ENCODE assay signal across 8 cellular contexts in the genomic region with DNA sequence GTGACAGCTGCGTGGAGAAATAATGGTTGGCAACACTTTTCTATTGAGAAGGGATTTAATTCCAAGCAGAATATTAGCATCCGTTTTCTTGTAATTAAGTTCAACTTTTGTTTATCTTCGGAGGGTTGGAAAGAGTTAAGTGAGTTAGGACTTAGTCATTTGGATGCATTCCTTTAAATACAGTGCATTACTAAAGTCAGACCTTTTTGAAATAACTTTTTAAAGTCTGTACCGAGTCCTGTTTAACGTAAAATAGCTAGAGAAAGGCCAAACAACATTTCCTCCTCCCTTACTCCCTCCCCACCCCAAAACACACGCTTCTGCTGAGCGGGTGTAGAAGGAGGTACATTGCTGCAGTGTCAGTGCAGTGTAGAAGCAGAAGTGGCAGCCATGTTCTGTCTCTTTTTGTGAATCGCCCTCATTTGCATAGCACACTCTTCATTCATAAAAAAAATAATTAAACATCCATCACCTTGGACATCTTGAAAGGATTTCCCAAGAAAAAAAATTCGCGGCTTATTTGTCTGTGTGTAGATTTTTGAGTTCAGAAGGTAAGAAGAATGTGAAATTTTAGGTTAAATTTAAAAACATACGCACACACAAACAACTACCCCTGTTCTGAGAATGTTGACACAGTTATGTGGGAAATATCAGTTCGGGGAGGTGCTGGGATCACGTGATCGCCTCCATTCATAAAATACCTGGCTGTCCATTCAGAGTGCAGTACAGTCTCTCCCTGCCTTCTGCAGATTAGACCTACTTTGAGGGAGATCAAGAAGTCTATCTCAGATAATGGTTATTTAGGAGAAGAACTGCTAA. TPM values are rescaled to one million over a fixed set of nuclear protein-coding genes. Genes with fewer than 3 reads are reported as not detected.
DNase-seq lines count a peak whose midpoint lies in the region; ATAC-seq and TF ChIP-seq lines count a peak whose summit lies in the region.

No MANE protein-coding gene starts in this region.

- peaks cover 34% of the 10 kb centered on the region for H3K4me1 ChIP-seq in neuron (ENCODE audit: insufficient read depth, low read length)

- DNase-seq in AG10803 (ENCODE audit: low read depth) = peak; percentile 54
- peak; percentile 55 to 84 for DNase-seq in NCI-H524 (lab: John Stamatoyannopoulos, UW)
- no peak for DNase-seq in activated T-helper 2 cell treated with anti-CD3 and anti-CD28 coated beads, Interferon-gamma antibody, Interleukin-2, Interleukin-4, amounts not matched to agents 10 μg/mL and 5 μg/mL and 100 μg/mL, durations not matched to agents 14 hours and 24 hours and 36 hours (ENCODE audit: low spot score)
- peak; percentile 39 to 69 for DNase-seq in foreskin fibroblast
- no peak for DNase-seq in iPS-NIHi7 (ENCODE audit: extremely low spot score)

- H3K27ac Mint-ChIP-seq in activated T-helper 2 cell treated with anti-CD3 and anti-CD28 coated beads, Interferon-gamma antibody, Interleukin-2, Interleukin-4, amounts not matched to agents 10 μg/mL and 5 μg/mL and 100 μg/mL, durations not matched to agents 14 hours and 24 hours and 36 hours = no peak overlapping the region

- no peaks in the 10 kb centered on the region for H3K36me3 ChIP-seq in neuron (ENCODE audit: insufficient read depth, low read length)

- peaks cover 61% of the 10 kb centered on the region for H3K27me3 Mint-ChIP-seq in activated T-helper 2 cell treated with anti-CD3 and anti-CD28 coated beads, Interferon-gamma antibody, Interleukin-2, Interleukin-4, amounts not matched to agents 10 μg/mL and 5 μg/mL and 100 μg/mL, durations not matched to agents 14 hours and 24 hours and 36 hours (ENCODE audit: low read depth)

- H2AFZ ChIP-seq in neuron (ENCODE audit: low read depth, low read length) = no peak overlapping the region

- peak overlapping the region; percentile 35 for H3K4me3 Mint-ChIP-seq in activated T-helper 2 cell treated with anti-CD3 and anti-CD28 coated beads, Interferon-gamma antibody, Interleukin-2, Interleukin-4, amounts not matched to agents 10 μg/mL and 5 μg/mL and 100 μg/mL, durations not matched to agents 14 hours and 24 hours and 36 hours (ENCODE audit: low read depth)

- no peaks in the 10 kb centered on the region for H3K27me3 ChIP-seq in neuron (ENCODE audit: insufficient read depth, low read length)

- H3K4me1 Mint-ChIP-seq in activated T-helper 2 cell treated with anti-CD3 and anti-CD28 coated beads, Interferon-gamma antibody, Interleukin-2, Interleukin-4, amounts not matched to agents 10 μg/mL and 5 μg/mL and 100 μg/mL, durations not matched to agents 14 hours and 24 hours and 36 hours (ENCODE audit: low read depth) = peaks cover 23% of the 10 kb centered on the region

- H3K4me3 ChIP-seq in AG10803 (ENCODE audit: low read length) = peak overlapping the region; percentile 84
- peak overlapping the region; percentile 66 to 91 for H3K4me3 ChIP-seq in foreskin fibroblast (ENCODE audit: low read depth in 1 of 2, low read length in 2 of 2)
- H3K4me3 ChIP-seq in neuron (ENCODE audit: low read length) = peak overlapping the region; percentile 99

- TF ChIP-seq CTCF in AG10803 (conservative IDR thresholded peaks at IDR 0.05; ENCODE audit: low read length) = no peak
- TF ChIP-seq CTCF in foreskin fibroblast (IDR thresholded peaks at IDR 0.05; ENCODE audit: low read depth, low read length) = no peak

- H3K9me3 ChIP-seq in neuron (ENCODE audit: low read length) = no peaks in the 10 kb centered on the region

- intact Hi-C loops in activated T-helper 2 cell treated with anti-CD3 and anti-CD28 coated beads, Interferon-gamma antibody, Interleukin-2, Interleukin-4, amounts not matched to agents 10 μg/mL and 5 μg/mL and 100 μg/mL, durations not matched to agents 14 hours and 24 hours and 36 hours (cut with micrococcal nuclease) = loop anchor here (5.0 to 10.0 kb wide), 4 partner anchors 51 to 1149 kb away; a partner anchor contains a TSS

- ATAC-seq in GM18519 (IDR thresholded peaks at IDR 0.05; ENCODE audit: low FRiP score, unreplicated experiment) (peak; percentile 38), HG03159 (IDR thresholded peaks at IDR 0.05; ENCODE audit: unreplicated experiment) (peak; percentile 50)

- H3K36me3 Mint-ChIP-seq in activated T-helper 2 cell treated with anti-CD3 and anti-CD28 coated beads, Interferon-gamma antibody, Interleukin-2, Interleukin-4, amounts not matched to agents 10 μg/mL and 5 μg/mL and 100 μg/mL, durations not matched to agents 14 hours and 24 hours and 36 hours (ENCODE audit: low read depth) = peaks cover 4% of the 10 kb centered on the region

- no peaks in the 10 kb centered on the region for H3K9me3 Mint-ChIP-seq in activated T-helper 2 cell treated with anti-CD3 and anti-CD28 coated beads, Interferon-gamma antibody, Interleukin-2, Interleukin-4, amounts not matched to agents 10 μg/mL and 5 μg/mL and 100 μg/mL, durations not matched to agents 14 hours and 24 hours and 36 hours

RNA-seq across cellular contexts. Expression of a gene that starts 1.6 kb away (rescaled TPM):
- 0.14 and 0.46 TPM in 2 replicates for total RNA-seq in activated T-helper 2 cell treated with anti-CD3 and anti-CD28 coated beads, Interferon-gamma antibody, Interleukin-2, Interleukin-4, amounts not matched to agents 10 μg/mL and 5 μg/mL and 100 μg/mL, durations not matched to agents 14 hours and 24 hours and 36 hours

Comparison
In these comparisons a context has a peak if more than half of its experiments do, and no peak if none do; other contexts are left out.
1. DNase-seq: peak in AG10803 (single experiment), NCI-H524 (2 of 2) and foreskin fibroblast (2 of 2); none in activated T-helper 2 cell treated with anti-CD3 and anti-CD28 coated beads, Interferon-gamma antibody, Interleukin-2, Interleukin-4, amounts not matched to agents 10 μg/mL and 5 μg/mL and 100 μg/mL, durations not matched to agents 14 hours and 24 hours and 36 hours (single experiment) and iPS-NIHi7 (single experiment).
2. Peak in every context shown above with its lines, with median percentiles within 50 percentile points of each other: H3K4me3 ChIP-seq.